ENCODE assay signal across 16 cellular contexts in the genomic region with DNA sequence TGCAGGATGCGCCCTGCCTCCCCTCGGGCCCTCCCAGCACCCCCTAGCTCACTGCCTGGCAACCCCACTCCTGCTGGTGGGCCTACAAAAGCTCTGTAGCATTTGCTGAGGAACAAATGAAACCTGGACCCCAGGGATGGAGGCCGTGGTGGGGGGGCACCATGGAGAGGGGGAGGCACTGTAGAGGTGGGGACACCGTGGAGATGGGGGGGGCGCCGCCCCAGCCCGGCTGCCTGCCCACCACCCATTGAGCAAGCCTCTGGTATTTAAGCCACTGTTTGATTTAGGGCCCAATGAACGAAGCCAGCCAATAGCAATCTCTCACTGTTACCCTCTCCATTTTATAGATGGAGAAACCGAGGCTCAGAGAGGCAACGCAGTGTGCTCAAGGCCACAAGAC.
"Had no signal": no experiment of that assay in that cellular context is flagged by ENCODE, and none has a peak within 500 bp of the region (broad histone marks: within the 10 kb centered on the region; RNA-seq: fewer than 3 reads in every experiment).

No MANE protein-coding gene starts in this region.

- H3K36me3 ChIP-seq: uterus had no signal

- H3K4me3 Mint-ChIP-seq: activated CD4-positive, alpha-beta T cell treated with anti-CD3 and anti-CD28 coated beads, Interleukin-2, amount 10 ng/mL, durations not matched to agents 7 days and 5 days; activated T-cell treated with anti-CD3 and anti-CD28 coated beads, Interleukin-2, amount 50 U/mL, for 72 hours; central memory CD8-positive, alpha-beta T cell; nephron; stimulated activated effector memory CD8-positive, alpha-beta T cell treated with anti-CD3 and anti-CD28 coated beads, Interleukin-12 subunit alpha, Interleukin-12 subunit beta, amount 100 ng/mL, for 72 hours had no signal

- H3K27ac Mint-ChIP-seq: activated T-cell treated with anti-CD3 and anti-CD28 coated beads, Interleukin-2, amount 50 U/mL, for 72 hours; stimulated activated effector memory CD8-positive, alpha-beta T cell treated with anti-CD3 and anti-CD28 coated beads, Interleukin-12 subunit alpha, Interleukin-12 subunit beta, amount 100 ng/mL, for 72 hours had no signal

- H3K27me3 ChIP-seq: uterus had no signal

- H3K9me3 Mint-ChIP-seq: activated CD4-positive, alpha-beta T cell treated with anti-CD3 and anti-CD28 coated beads, Interleukin-2, amount 10 ng/mL, durations not matched to agents 7 days and 5 days; activated naive CD4-positive, alpha-beta T cell treated with anti-CD3 and anti-CD28 coated beads, Interleukin-2, amount 50 U/mL, for 72 hours; activated T-cell treated with anti-CD3 and anti-CD28 coated beads, Interleukin-2, amount 50 U/mL, for 72 hours; central memory CD8-positive, alpha-beta T cell; nephron; stimulated activated effector memory CD8-positive, alpha-beta T cell treated with anti-CD3 and anti-CD28 coated beads, Interleukin-12 subunit alpha, Interleukin-12 subunit beta, amount 100 ng/mL, for 72 hours had no signal

- H3K36me3 Mint-ChIP-seq: activated naive CD4-positive, alpha-beta T cell treated with anti-CD3 and anti-CD28 coated beads, Interleukin-2, amount 50 U/mL, for 72 hours; stimulated activated effector memory CD8-positive, alpha-beta T cell treated with anti-CD3 and anti-CD28 coated beads, Interleukin-12 subunit alpha, Interleukin-12 subunit beta, amount 100 ng/mL, for 72 hours had no signal

- DNase-seq: activated CD4-positive, alpha-beta T cell treated with anti-CD3 and anti-CD28 coated beads, Interleukin-2, amount 10 ng/mL, durations not matched to agents 7 days and 5 days; activated CD4-positive, CD25-positive, alpha-beta regulatory T cell; activated CD8-positive, alpha-beta memory T cell treated with anti-CD3 and anti-CD28 coated beads, Interleukin-2, amount 50 U/mL, for 48 hours; activated gamma-delta T cell; activated T-cell treated with anti-CD3 and anti-CD28 coated beads, Interleukin-2, amount 50 U/mL, for 72 hours; amniotic stem cell; effector memory CD4-positive, alpha-beta T cell; islet precursor cell; mesenchymal stem cell; stimulated activated CD4-positive, alpha-beta T cell treated with anti-CD3 and anti-CD28 coated beads, Interleukin-12 subunit alpha, Interleukin-12 subunit beta, amount 100 ng/mL, for 4 hours; stimulated activated CD4-positive, alpha-beta T cell treated with anti-CD3 and anti-CD28 coated beads, Interleukin-2, amount 100 ng/mL, for 24 hours; uterus had no signal

- H3K4me3 ChIP-seq: uterus had no signal

- H3K9me3 ChIP-seq: uterus had no signal

- H3K4me1 Mint-ChIP-seq: central memory CD8-positive, alpha-beta T cell had no signal

- ATAC-seq: activated naive CD4-positive, alpha-beta T cell treated with anti-CD3 and anti-CD28 coated beads, Interleukin-2, amount 50 U/mL, for 72 hours; activated T-cell treated with anti-CD3 and anti-CD28 coated beads, Interleukin-2, amount 50 U/mL, for 72 hours; stimulated activated effector memory CD8-positive, alpha-beta T cell treated with anti-CD3 and anti-CD28 coated beads, Interleukin-12 subunit alpha, Interleukin-12 subunit beta, amount 100 ng/mL, for 72 hours had no signal
